11 cellular contexts compared by ENCODE assay signal in the genomic region with DNA sequence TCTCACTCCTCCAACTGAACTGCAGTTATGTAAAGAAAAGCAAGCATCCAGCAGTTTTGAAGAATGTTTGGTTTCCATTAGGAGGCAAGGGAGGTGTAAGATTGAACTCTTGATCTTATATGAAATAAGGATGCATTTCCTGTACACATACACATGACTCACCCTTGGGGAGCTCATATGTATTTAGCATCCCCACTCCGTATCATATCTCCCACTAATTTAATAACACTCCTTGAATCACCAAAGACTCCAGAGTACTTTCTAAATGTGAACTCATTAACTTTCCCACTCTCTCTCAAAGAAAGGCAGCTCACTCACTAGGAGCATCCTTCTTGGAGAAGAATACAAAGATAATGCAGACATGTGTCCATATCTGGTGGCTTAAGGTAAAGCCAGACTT.
DNase-seq lines count a peak whose midpoint lies in the region; ATAC-seq and TF ChIP-seq lines count a peak whose summit lies in the region.
"Had no signal": no experiment of that assay in that cellular context is flagged by ENCODE, and none has a peak within 500 bp of the region (broad histone marks: within the 10 kb centered on the region; RNA-seq: fewer than 3 reads in every experiment).

No MANE protein-coding gene starts in this region.

- no peak overlapping the region for H2BK5ac ChIP-seq in mesendoderm (ENCODE audit: low read length)

- H3K27me3 Mint-ChIP-seq in chondrocyte (ENCODE audit: low read depth): no peaks in the 10 kb centered on the region

- H3K79me2 ChIP-seq in osteoblast (ENCODE audit: insufficient read depth, low read length) (peaks cover 92% of the 10 kb centered on the region), mesendoderm (ENCODE audit: control insufficient read depth, insufficient read depth, low read length) (peaks cover 4% of the 10 kb centered on the region)

- no peak overlapping the region for H4K5ac ChIP-seq in mesendoderm (ENCODE audit: low read length)

- ATAC-seq in GM19328 (IDR thresholded peaks at IDR 0.05; ENCODE audit: unreplicated experiment): no peak
- no peak for ATAC-seq in HG02870 (IDR thresholded peaks at IDR 0.05; ENCODE audit: unreplicated experiment)

- H3K27ac ChIP-seq in osteoblast (ENCODE audit: low read depth, low read length) (peak overlapping the region; percentile 96), mesendoderm (ENCODE audit: low read depth, low read length) (no peak overlapping the region)

- H3K4me1 ChIP-seq in osteoblast (ENCODE audit: insufficient read depth, low read length) (peaks cover 78% of the 10 kb centered on the region), mesendoderm (ENCODE audit: control insufficient read depth, low read depth, low read length) (no peaks in the 10 kb centered on the region)

- H3K4me3 ChIP-seq in osteoblast (ENCODE audit: insufficient read depth, low read length) (no peak overlapping the region), mesendoderm (ENCODE audit: low read length) (no peak overlapping the region)
- H3K4me3 ChIP-seq: HAP-1 had no signal

- WGBS in mesendoderm (ENCODE audit: extremely low coverage, insufficient coverage, low lambda C conversion rate): 100% methylated on average over 1 of the region's 1 CpG

- H3K4me2 ChIP-seq in osteoblast (ENCODE audit: insufficient read depth, low read length) (peak overlapping the region; percentile 31), mesendoderm (ENCODE audit: low read length) (no peak overlapping the region)

- H3K27me3 ChIP-seq in osteoblast (ENCODE audit: insufficient read depth, low read length) (no peaks in the 10 kb centered on the region), mesendoderm (ENCODE audit: insufficient read depth, low read length, poor library complexity) (no peaks in the 10 kb centered on the region)

- peaks cover 94% of the 10 kb centered on the region for H3K4me1 Mint-ChIP-seq in chondrocyte (ENCODE audit: low read depth)

- H3K4ac ChIP-seq in mesendoderm (ENCODE audit: low read depth, low read length): no peak overlapping the region

- no peak for TF ChIP-seq CTCF in chondrocyte (IDR thresholded peaks at IDR 0.05)
- no peak for TF ChIP-seq CTCF in osteoblast (IDR thresholded peaks at IDR 0.05; ENCODE audit: extremely low read depth, low read depth, low read length)

- H3K9me3 Mint-ChIP-seq in chondrocyte (ENCODE audit: low read depth): no peaks in the 10 kb centered on the region

- no peak overlapping the region for H2AK5ac ChIP-seq in mesendoderm (ENCODE audit: low read length)

- H4K8ac ChIP-seq in mesendoderm (ENCODE audit: low read depth, low read length): no peak overlapping the region

- H3K56ac ChIP-seq in mesendoderm (ENCODE audit: low read length): no peak overlapping the region

- peak overlapping the region; percentile 98 for H3K27ac Mint-ChIP-seq in chondrocyte (ENCODE audit: unreplicated experiment)

- no peaks in the 10 kb centered on the region for H3K9me3 ChIP-seq in osteoblast (ENCODE audit: low read depth, low read length)
- H3K9me3 ChIP-seq: HAP-1 had no signal

- no peak overlapping the region for H2BK15ac ChIP-seq in mesendoderm (replicated peaks; ENCODE audit: low read depth)

- H2AFZ ChIP-seq in osteoblast (ENCODE audit: low read length): no peak overlapping the region

- H3K79me1 ChIP-seq in mesendoderm (ENCODE audit: low read length): peaks cover 21% of the 10 kb centered on the region

- no peak overlapping the region for H3K9ac ChIP-seq in mesendoderm (ENCODE audit: low read length)

- peaks cover 69% of the 10 kb centered on the region for H4K20me1 ChIP-seq in osteoblast (ENCODE audit: insufficient read depth, low read length)

- no peak overlapping the region for H3K18ac ChIP-seq in mesendoderm (ENCODE audit: low read length)

- H3K36me3 ChIP-seq in osteoblast (ENCODE audit: insufficient read depth, low read length) (peaks cover 37% of the 10 kb centered on the region), mesendoderm (ENCODE audit: control insufficient read depth, insufficient read depth, low read length) (peaks cover 2% of the 10 kb centered on the region)
- H3K36me3 ChIP-seq: HAP-1 had no signal

- no peak overlapping the region for H2BK120ac ChIP-seq in mesendoderm (ENCODE audit: low read depth, low read length)

- H3K4me3 Mint-ChIP-seq in chondrocyte (ENCODE audit: unreplicated experiment): no peak overlapping the region

- peaks cover 11% of the 10 kb centered on the region for H3K36me3 Mint-ChIP-seq in chondrocyte (ENCODE audit: low read depth)

- no peak overlapping the region for H3K23ac ChIP-seq in mesendoderm (ENCODE audit: low read length)

- DNase-seq in EL (peak; percentile 77), chondrocyte (ENCODE audit: low spot score) (no peak), osteoblast (ENCODE audit: insufficient read length, low spot score, missing footprints) (no peak), mesendoderm (no peak), superior temporal gyrus (ENCODE audit: extremely low spot score) (no peak)
- DNase-seq: cortex of kidney, occipital lobe had no signal

TF ChIP-seq in PFSK-1, 5 proteins besides CTCF, POLR2A, EP300 and RAD21:
- TF ChIP-seq SIN3A (IDR thresholded peaks at IDR 0.05; ENCODE audit: borderline replicate concordance, insufficient read depth, low read length) (peak; percentile 89; the same call in 1 of the 2 replicates), REST (IDR thresholded peaks at IDR 0.05; ENCODE audit: insufficient read depth in 1 of 2, low read depth in 2 of 2, low read length in 2 of 2) (0 out of 4 replicates have a peak, but pooled peaks of 1 of the 2 experiments have one; percentile 33), TAF1 (IDR thresholded peaks at IDR 0.05; ENCODE audit: borderline replicate concordance, insufficient read depth, low read length) (peak; percentile 56; the same call in 1 of the 2 replicates), POLR2AphosphoS5 (IDR thresholded peaks at IDR 0.05; ENCODE audit: low read depth, low read length) (no peak; the same call in 1 of the 2 replicates), FOXP2 (optimal IDR thresholded peaks at IDR 0.05; ENCODE audit: borderline replicate concordance, extremely low read depth, extremely low read length, insufficient read depth) (no peak)
TF ChIP-seq in PFSK-1: peak in this region for 3.
